In the genomic region with DNA sequence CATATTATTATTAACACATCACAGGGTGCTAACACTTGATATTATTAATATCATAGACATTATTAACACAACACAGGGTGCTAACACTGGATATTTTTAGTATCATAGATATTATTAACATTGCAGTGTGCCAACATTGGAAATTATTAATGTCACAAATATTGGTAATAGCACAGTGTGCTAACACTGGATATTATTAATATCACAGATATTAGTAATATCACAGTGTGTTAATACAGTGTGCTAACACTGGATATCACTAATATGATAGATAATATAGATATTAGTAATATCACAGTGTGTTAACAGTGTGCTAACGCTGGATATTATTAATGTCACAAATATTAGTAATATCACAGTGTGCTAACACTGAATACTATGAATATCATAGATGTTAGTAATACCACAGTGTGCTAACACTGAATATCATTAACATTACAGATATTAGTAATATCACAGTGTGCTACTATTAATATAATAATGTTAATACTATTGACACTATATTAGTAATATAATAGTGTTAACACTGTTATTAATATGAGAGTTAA, we compare ENCODE assay signal across 1 cellular context.
TF ChIP-seq lines count a peak whose summit lies in the region.

No MANE protein-coding gene starts in this region.

TF ChIP-seq in K562, 482 proteins besides CTCF, POLR2A, EP300 and RAD21 (continues in another document):
- TF ChIP-seq ETV1 (tag; conservative IDR thresholded peaks at IDR 0.05; ENCODE audit: low read depth) = no peak
- TF ChIP-seq, protein P1, sequence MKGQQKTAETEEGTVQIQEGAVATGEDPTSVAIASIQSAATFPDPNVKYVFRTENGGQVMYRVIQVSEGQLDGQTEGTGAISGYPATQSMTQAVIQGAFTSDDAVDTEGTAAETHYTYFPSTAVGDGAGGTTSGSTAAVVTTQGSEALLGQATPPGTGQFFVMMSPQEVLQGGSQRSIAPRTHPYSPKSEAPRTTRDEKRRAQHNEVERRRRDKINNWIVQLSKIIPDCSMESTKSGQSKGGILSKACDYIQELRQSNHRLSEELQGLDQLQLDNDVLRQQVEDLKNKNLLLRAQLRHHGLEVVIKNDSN (CRISPR knock-in tag; IDR thresholded peaks at IDR 0.05) = no peak
- TF ChIP-seq, protein P2, sequence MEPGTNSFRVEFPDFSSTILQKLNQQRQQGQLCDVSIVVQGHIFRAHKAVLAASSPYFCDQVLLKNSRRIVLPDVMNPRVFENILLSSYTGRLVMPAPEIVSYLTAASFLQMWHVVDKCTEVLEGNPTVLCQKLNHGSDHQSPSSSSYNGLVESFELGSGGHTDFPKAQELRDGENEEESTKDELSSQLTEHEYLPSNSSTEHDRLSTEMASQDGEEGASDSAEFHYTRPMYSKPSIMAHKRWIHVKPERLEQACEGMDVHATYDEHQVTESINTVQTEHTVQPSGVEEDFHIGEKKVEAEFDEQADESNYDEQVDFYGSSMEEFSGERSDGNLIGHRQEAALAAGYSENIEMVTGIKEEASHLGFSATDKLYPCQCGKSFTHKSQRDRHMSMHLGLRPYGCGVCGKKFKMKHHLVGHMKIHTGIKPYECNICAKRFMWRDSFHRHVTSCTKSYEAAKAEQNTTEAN (CRISPR knock-in tag; IDR thresholded peaks at IDR 0.05) = 0 out of 2 replicates have a peak, but pooled peaks have one; percentile 45
- TF ChIP-seq ZNF175 (CRISPR knock-in tag; IDR thresholded peaks at IDR 0.05; ENCODE audit: low read depth) = no peak
- TF ChIP-seq NCOA1 (IDR thresholded peaks at IDR 0.05; ENCODE audit: low read depth) = no peak
- no peak for TF ChIP-seq ZNF707 (CRISPR knock-in tag; conservative IDR thresholded peaks at IDR 0.05)
- TF ChIP-seq, protein P3, sequence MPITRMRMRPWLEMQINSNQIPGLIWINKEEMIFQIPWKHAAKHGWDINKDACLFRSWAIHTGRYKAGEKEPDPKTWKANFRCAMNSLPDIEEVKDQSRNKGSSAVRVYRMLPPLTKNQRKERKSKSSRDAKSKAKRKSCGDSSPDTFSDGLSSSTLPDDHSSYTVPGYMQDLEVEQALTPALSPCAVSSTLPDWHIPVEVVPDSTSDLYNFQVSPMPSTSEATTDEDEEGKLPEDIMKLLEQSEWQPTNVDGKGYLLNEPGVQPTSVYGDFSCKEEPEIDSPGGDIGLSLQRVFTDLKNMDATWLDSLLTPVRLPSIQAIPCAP (CRISPR knock-in tag; IDR thresholded peaks at IDR 0.05; ENCODE audit: borderline replicate concordance) = 0 out of 2 replicates have a peak, but pooled peaks have one; percentile 15
- TF ChIP-seq MAFF (IDR thresholded peaks at IDR 0.05; ENCODE audit: low read length) = no peak
- no peak for TF ChIP-seq STAT5B (CRISPR knock-in tag; IDR thresholded peaks at IDR 0.05)
- TF ChIP-seq SIX5 (IDR thresholded peaks at IDR 0.05; ENCODE audit: borderline replicate concordance in 1 of 2, insufficient read depth in 1 of 2, low read depth in 1 of 2, low read length in 2 of 2) = no peak
- peak; percentile 95 for TF ChIP-seq DACH1 (IDR thresholded peaks at IDR 0.05; ENCODE audit: partially characterized antibody)
- TF ChIP-seq SREBF2 (CRISPR knock-in tag; IDR thresholded peaks at IDR 0.05) = no peak
- TF ChIP-seq HDAC6 (IDR thresholded peaks at IDR 0.05; ENCODE audit: low read depth, low read length) = no peak
- no peak for TF ChIP-seq HLTF (IDR thresholded peaks at IDR 0.05)
- TF ChIP-seq, protein P4, sequence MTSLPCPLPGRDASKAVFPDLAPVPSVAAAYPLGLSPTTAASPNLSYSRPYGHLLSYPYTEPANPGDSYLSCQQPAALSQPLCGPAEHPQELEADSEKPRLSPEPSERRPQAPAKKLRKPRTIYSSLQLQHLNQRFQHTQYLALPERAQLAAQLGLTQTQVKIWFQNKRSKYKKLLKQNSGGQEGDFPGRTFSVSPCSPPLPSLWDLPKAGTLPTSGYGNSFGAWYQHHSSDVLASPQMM (CRISPR knock-in tag; IDR thresholded peaks at IDR 0.05) = no peak
- TF ChIP-seq MCM7 (IDR thresholded peaks at IDR 0.05) = peak in 1 of 2 experiments; percentile 88; a peak in 1 of 4 replicates
- TF ChIP-seq ESRRA (IDR thresholded peaks at IDR 0.05; ENCODE audit: borderline replicate concordance, low read depth) = no peak
- TF ChIP-seq TAF7 (tag; IDR thresholded peaks at IDR 0.05) = no peak
- TF ChIP-seq, protein P5, sequence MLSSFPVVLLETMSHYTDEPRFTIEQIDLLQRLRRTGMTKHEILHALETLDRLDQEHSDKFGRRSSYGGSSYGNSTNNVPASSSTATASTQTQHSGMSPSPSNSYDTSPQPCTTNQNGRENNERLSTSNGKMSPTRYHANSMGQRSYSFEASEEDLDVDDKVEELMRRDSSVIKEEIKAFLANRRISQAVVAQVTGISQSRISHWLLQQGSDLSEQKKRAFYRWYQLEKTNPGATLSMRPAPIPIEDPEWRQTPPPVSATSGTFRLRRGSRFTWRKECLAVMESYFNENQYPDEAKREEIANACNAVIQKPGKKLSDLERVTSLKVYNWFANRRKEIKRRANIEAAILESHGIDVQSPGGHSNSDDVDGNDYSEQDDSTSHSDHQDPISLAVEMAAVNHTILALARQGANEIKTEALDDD (IDR thresholded peaks at IDR 0.05) = no peak
- TF ChIP-seq, protein P6, sequence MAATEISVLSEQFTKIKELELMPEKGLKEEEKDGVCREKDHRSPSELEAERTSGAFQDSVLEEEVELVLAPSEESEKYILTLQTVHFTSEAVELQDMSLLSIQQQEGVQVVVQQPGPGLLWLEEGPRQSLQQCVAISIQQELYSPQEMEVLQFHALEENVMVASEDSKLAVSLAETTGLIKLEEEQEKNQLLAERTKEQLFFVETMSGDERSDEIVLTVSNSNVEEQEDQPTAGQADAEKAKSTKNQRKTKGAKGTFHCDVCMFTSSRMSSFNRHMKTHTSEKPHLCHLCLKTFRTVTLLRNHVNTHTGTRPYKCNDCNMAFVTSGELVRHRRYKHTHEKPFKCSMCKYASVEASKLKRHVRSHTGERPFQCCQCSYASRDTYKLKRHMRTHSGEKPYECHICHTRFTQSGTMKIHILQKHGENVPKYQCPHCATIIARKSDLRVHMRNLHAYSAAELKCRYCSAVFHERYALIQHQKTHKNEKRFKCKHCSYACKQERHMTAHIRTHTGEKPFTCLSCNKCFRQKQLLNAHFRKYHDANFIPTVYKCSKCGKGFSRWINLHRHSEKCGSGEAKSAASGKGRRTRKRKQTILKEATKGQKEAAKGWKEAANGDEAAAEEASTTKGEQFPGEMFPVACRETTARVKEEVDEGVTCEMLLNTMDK (IDR thresholded peaks at IDR 0.05; ENCODE audit: borderline replicate concordance, insufficient read depth, low read depth, low read length, poor library complexity, severe bottlenecking) = no peak
- no peak for TF ChIP-seq PHTF2 (CRISPR knock-in tag; IDR thresholded peaks at IDR 0.05)
- TF ChIP-seq ZNF644 (tag; IDR thresholded peaks at IDR 0.05; ENCODE audit: low read depth) = no peak
- TF ChIP-seq HNRNPUL1 (IDR thresholded peaks at IDR 0.05; ENCODE audit: low read length) = no peak
- TF ChIP-seq, protein P7, sequence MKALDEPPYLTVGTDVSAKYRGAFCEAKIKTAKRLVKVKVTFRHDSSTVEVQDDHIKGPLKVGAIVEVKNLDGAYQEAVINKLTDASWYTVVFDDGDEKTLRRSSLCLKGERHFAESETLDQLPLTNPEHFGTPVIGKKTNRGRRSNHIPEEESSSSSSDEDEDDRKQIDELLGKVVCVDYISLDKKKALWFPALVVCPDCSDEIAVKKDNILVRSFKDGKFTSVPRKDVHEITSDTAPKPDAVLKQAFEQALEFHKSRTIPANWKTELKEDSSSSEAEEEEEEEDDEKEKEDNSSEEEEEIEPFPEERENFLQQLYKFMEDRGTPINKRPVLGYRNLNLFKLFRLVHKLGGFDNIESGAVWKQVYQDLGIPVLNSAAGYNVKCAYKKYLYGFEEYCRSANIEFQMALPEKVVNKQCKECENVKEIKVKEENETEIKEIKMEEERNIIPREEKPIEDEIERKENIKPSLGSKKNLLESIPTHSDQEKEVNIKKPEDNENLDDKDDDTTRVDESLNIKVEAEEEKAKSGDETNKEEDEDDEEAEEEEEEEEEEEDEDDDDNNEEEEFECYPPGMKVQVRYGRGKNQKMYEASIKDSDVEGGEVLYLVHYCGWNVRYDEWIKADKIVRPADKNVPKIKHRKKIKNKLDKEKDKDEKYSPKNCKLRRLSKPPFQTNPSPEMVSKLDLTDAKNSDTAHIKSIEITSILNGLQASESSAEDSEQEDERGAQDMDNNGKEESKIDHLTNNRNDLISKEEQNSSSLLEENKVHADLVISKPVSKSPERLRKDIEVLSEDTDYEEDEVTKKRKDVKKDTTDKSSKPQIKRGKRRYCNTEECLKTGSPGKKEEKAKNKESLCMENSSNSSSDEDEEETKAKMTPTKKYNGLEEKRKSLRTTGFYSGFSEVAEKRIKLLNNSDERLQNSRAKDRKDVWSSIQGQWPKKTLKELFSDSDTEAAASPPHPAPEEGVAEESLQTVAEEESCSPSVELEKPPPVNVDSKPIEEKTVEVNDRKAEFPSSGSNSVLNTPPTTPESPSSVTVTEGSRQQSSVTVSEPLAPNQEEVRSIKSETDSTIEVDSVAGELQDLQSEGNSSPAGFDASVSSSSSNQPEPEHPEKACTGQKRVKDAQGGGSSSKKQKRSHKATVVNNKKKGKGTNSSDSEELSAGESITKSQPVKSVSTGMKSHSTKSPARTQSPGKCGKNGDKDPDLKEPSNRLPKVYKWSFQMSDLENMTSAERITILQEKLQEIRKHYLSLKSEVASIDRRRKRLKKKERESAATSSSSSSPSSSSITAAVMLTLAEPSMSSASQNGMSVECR (CRISPR knock-in tag; IDR thresholded peaks at IDR 0.05) = no peak
- no peak for TF ChIP-seq PHF21A (IDR thresholded peaks at IDR 0.05; ENCODE audit: borderline replicate concordance, low read depth)
- no peak for TF ChIP-seq POLR2H (tag; IDR thresholded peaks at IDR 0.05; ENCODE audit: low read depth)
- no peak for TF ChIP-seq XRCC4 (IDR thresholded peaks at IDR 0.05; ENCODE audit: extremely low read depth, insufficient read depth, insufficient read length)
- TF ChIP-seq, protein P8, sequence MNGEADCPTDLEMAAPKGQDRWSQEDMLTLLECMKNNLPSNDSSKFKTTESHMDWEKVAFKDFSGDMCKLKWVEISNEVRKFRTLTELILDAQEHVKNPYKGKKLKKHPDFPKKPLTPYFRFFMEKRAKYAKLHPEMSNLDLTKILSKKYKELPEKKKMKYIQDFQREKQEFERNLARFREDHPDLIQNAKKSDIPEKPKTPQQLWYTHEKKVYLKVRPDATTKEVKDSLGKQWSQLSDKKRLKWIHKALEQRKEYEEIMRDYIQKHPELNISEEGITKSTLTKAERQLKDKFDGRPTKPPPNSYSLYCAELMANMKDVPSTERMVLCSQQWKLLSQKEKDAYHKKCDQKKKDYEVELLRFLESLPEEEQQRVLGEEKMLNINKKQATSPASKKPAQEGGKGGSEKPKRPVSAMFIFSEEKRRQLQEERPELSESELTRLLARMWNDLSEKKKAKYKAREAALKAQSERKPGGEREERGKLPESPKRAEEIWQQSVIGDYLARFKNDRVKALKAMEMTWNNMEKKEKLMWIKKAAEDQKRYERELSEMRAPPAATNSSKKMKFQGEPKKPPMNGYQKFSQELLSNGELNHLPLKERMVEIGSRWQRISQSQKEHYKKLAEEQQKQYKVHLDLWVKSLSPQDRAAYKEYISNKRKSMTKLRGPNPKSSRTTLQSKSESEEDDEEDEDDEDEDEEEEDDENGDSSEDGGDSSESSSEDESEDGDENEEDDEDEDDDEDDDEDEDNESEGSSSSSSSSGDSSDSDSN (IDR thresholded peaks at IDR 0.05; ENCODE audit: borderline replicate concordance in 1 of 2, low read depth in 2 of 2, low read length in 2 of 2) = no peak
- no peak for TF ChIP-seq MYC (IDR thresholded peaks at IDR 0.05; ENCODE audit: low read depth, low read length)
- TF ChIP-seq MYC (CRISPR knock-in tag; IDR thresholded peaks at IDR 0.05; ENCODE audit: borderline replicate concordance, low read depth) = no peak
- TF ChIP-seq HIVEP1 (CRISPR knock-in tag; IDR thresholded peaks at IDR 0.05) = no peak
- TF ChIP-seq, protein P9, sequence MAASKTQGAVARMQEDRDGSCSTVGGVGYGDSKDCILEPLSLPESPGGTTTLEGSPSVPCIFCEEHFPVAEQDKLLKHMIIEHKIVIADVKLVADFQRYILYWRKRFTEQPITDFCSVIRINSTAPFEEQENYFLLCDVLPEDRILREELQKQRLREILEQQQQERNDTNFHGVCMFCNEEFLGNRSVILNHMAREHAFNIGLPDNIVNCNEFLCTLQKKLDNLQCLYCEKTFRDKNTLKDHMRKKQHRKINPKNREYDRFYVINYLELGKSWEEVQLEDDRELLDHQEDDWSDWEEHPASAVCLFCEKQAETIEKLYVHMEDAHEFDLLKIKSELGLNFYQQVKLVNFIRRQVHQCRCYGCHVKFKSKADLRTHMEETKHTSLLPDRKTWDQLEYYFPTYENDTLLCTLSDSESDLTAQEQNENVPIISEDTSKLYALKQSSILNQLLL (CRISPR knock-in tag; IDR thresholded peaks at IDR 0.05; ENCODE audit: borderline replicate concordance) = no peak
- no peak for TF ChIP-seq HEY1 (CRISPR knock-in tag; IDR thresholded peaks at IDR 0.05; ENCODE audit: borderline replicate concordance)
- TF ChIP-seq U2AF1 (optimal IDR thresholded peaks at IDR 0.05; ENCODE audit: low read depth, low read length) = no peak
- peak; percentile 54; the same call in 1 of the 2 replicates for TF ChIP-seq TGIF2 (CRISPR knock-in tag; IDR thresholded peaks at IDR 0.05)
- no peak for TF ChIP-seq BMI1 (IDR thresholded peaks at IDR 0.05; ENCODE audit: low read length)
- TF ChIP-seq ZNF584 (CRISPR knock-in tag; IDR thresholded peaks at IDR 0.05; ENCODE audit: low read depth) = no peak
- no peak for TF ChIP-seq IRF2 (CRISPR knock-in tag; IDR thresholded peaks at IDR 0.05)
- TF ChIP-seq CHD2 (IDR thresholded peaks at IDR 0.05; ENCODE audit: low read depth, low read length) = no peak
- peak; percentile 80; the same call in 1 of the 2 replicates for TF ChIP-seq ZNF232 (CRISPR knock-in tag; IDR thresholded peaks at IDR 0.05)
- TF ChIP-seq CBX2 (IDR thresholded peaks at IDR 0.05; ENCODE audit: insufficient read depth, low read length, poor library complexity, severe bottlenecking) = no peak
- TF ChIP-seq COPS2 (conservative IDR thresholded peaks at IDR 0.05) = no peak
